ENCODE assay signal across 14 cellular contexts in genomic region chr9:116855881-116856662, GRCh38.
DNase-seq lines count a peak whose midpoint lies in the region; ATAC-seq, FAIRE-seq and TF ChIP-seq lines count a peak whose summit lies in the region.
"Had no signal": no experiment of that assay in that cellular context is flagged by ENCODE, and none has a peak within 500 bp of the region (broad histone marks: within the 10 kb centered on the region; RNA-seq: fewer than 3 reads in every experiment).

No MANE protein-coding gene starts in this region.

- no peaks in the 10 kb centered on the region for H3K9me1 ChIP-seq in keratinocyte (ENCODE audit: control insufficient read depth, extremely low read depth, insufficient read depth, low read length)

- no peaks in the 10 kb centered on the region for H3K36me3 ChIP-seq in keratinocyte (ENCODE audit: control insufficient read depth in 2 of 2, extremely low read depth in 1 of 2, insufficient read depth in 2 of 2, low read length in 2 of 2)
- H3K36me3 ChIP-seq: lower lobe of right lung had no signal

- no peaks in the 10 kb centered on the region for H3K9me3 ChIP-seq in keratinocyte (ENCODE audit: control insufficient read depth, low read depth, low read length)
- H3K9me3 ChIP-seq: lower lobe of right lung had no signal

- dilution Hi-C loops in keratinocyte (cut with MboI; ENCODE audit: extremely low pct_ligation_motif_present, low sequenced_read_pairs): no loop called here

- TF ChIP-seq CTCF in RWPE1 (conservative IDR thresholded peaks at IDR 0.05; ENCODE audit: low read depth) (no peak), keratinocyte (optimal IDR thresholded peaks at IDR 0.05 in 1 of 3, IDR thresholded peaks at IDR 0.05 in 1 of 3, conservative IDR thresholded peaks at IDR 0.05 in 1 of 3; ENCODE audit: extremely low read depth in 1 of 3, insufficient read depth in 2 of 3, low read length in 3 of 3) (no peak)

- H3K27ac ChIP-seq in RWPE1 (peak overlapping the region; percentile 77), keratinocyte (ENCODE audit: control insufficient read depth, insufficient read depth, low read length) (peak overlapping the region; percentile 92)
- H3K27ac ChIP-seq: lower lobe of right lung had no signal

- CTCF ChIA-PET in RWPE1 (lab: Yijun Ruan, JAX): interaction anchor here (0.6 to 8.2 kb wide), 6 partner anchors 21 to 306 kb away, joined by 3 to 116 read pairs (median 3); no protein-coding TSS in a partner anchor

- peaks cover 24% of the 10 kb centered on the region for H3K4me1 ChIP-seq in keratinocyte (ENCODE audit: control insufficient read depth, extremely low read depth, insufficient read depth, low read length)
- H3K4me1 ChIP-seq: lower lobe of right lung had no signal

- no peaks in the 10 kb centered on the region for H4K20me1 ChIP-seq in keratinocyte (ENCODE audit: control insufficient read depth, extremely low read depth, insufficient read depth, low read length)

- peak; percentile 12 for DNase-seq in AG08396 (ENCODE audit: low spot score)
- DNase-seq in RWPE1 (ENCODE audit: low spot score): peak; percentile 99
- peak; percentile 70 for DNase-seq in keratinocyte (ENCODE audit: low read depth, low spot score)
- no peak for DNase-seq in NCI-H187 (lab: John Stamatoyannopoulos, UW)
- DNase-seq in effector CD8-positive, alpha-beta T cell (lab: John Stamatoyannopoulos, UW): no peak
- DNase-seq in cortex of kidney (lab: John Stamatoyannopoulos, UW): no peak
- DNase-seq: activated CD4-positive, alpha-beta T cell treated with anti-CD3 and anti-CD28 coated beads, Interleukin-2, amount 50 U/mL, for 48 hours; Calu3; endodermal cell; hippocampal formation; lower lobe of right lung had no signal

- H2AFZ ChIP-seq in keratinocyte (ENCODE audit: control insufficient read depth, low read length): peak overlapping the region; percentile 23

- H3K79me2 ChIP-seq in keratinocyte (ENCODE audit: control insufficient read depth, insufficient read depth, low read length): no peaks in the 10 kb centered on the region

- FAIRE-seq in keratinocyte (lab: Jason Lieb, UNC): peak; percentile 98

- H3K4me2 ChIP-seq in keratinocyte (ENCODE audit: control insufficient read depth, extremely low read depth, insufficient read depth, low read depth, low read length): peak overlapping the region; percentile 82

- ATAC-seq in HG02798 (IDR thresholded peaks at IDR 0.05; ENCODE audit: poor library complexity, unreplicated experiment) (peak; percentile 65), GM21619 (IDR thresholded peaks at IDR 0.05; ENCODE audit: unreplicated experiment) (no peak)
- ATAC-seq: activated T-helper 17 cell treated with anti-CD3 and anti-CD28 coated beads, Interleukin-2, amount 50 U/mL, for 72 hours had no signal

- peak overlapping the region in 2 of 3 experiments; percentile 18 to 44 for H3K4me3 ChIP-seq in keratinocyte (ENCODE audit: control insufficient read depth in 2 of 3, extremely low read depth in 1 of 3, insufficient read depth in 2 of 3, low read depth in 1 of 3, low read length in 3 of 3)
- H3K4me3 ChIP-seq: lower lobe of right lung had no signal

- no peaks in the 10 kb centered on the region for H3K27me3 ChIP-seq in keratinocyte (ENCODE audit: control insufficient read depth, extremely low read depth, insufficient read depth, low read length)

- peak overlapping the region; percentile 55 for H3K9ac ChIP-seq in keratinocyte (ENCODE audit: control insufficient read depth, extremely low read depth, insufficient read depth, low read length)

- POLR2A ChIA-PET in RWPE1 (lab: Yijun Ruan, JAX; ENCODE audit: low non-redundant PET): interaction anchor here (0.6 kb wide), 1 partner anchor 18 kb away, joined by 6 read pairs; no protein-coding TSS in a partner anchor

Comparison
In these comparisons a context has a peak if more than half of its experiments do, and no peak if none do; other contexts are left out.
1. DNase-seq: peak in AG08396 (single experiment), RWPE1 (single experiment) and keratinocyte (single experiment); none in NCI-H187 (0 of 2), effector CD8-positive, alpha-beta T cell (single experiment) and cortex of kidney (single experiment).